In genomic region chr4:26099967-26100366, GRCh38 we compare ENCODE assay signal across 34 cellular contexts.
DNase-seq lines count a peak whose midpoint lies in the region; ATAC-seq and TF ChIP-seq lines count a peak whose summit lies in the region.
"Had no signal": no experiment of that assay in that cellular context is flagged by ENCODE, and none has a peak within 500 bp of the region (broad histone marks: within the 10 kb centered on the region; RNA-seq: fewer than 3 reads in every experiment).

No MANE protein-coding gene starts in this region.

- TF ChIP-seq CTCF in natural killer cell (IDR thresholded peaks at IDR 0.05) (no peak), esophagus muscularis mucosa (IDR thresholded peaks at IDR 0.05) (no peak)

- peak overlapping the region; percentile 37 for H3K4me3 Mint-ChIP-seq in natural killer cell treated with Interleukin-12 subunit alpha and Interleukin-12 subunit beta and Interleukin-15 and Interleukin-18, amount 100 ng/mL, for 72 hours
- H3K4me3 Mint-ChIP-seq in natural killer cell: no peak overlapping the region
- no peak overlapping the region for H3K4me3 Mint-ChIP-seq in activated T-helper 1 cell treated with anti-CD3 and anti-CD28 coated beads, Interleukin-12 subunit alpha, Interleukin-12 subunit beta, Interleukin-2, Interleukin-4 antibody, amounts not matched to agents 30 ng/mL and 10 ng/mL and 1 ng/mL, durations not matched to agents 14 hours and 24 hours and 36 hours
- no peak overlapping the region for H3K4me3 Mint-ChIP-seq in activated T-helper 17 cell treated with anti-CD3 and anti-CD28 coated beads, Interleukin-2, amount 50 U/mL, for 72 hours
- H3K4me3 Mint-ChIP-seq: B cell; CD14-positive monocyte; CD4-positive, alpha-beta memory T cell; CD4-positive, alpha-beta T cell; CD4-positive, CD25-positive, alpha-beta regulatory T cell; CD8-positive, alpha-beta memory T cell; CD8-positive, alpha-beta T cell had no signal

- peaks cover 53% of the 10 kb centered on the region for H3K36me3 Mint-ChIP-seq in natural killer cell treated with Interleukin-12 subunit alpha and Interleukin-12 subunit beta and Interleukin-15 and Interleukin-18, amount 100 ng/mL, for 72 hours
- no peaks in the 10 kb centered on the region for H3K36me3 Mint-ChIP-seq in natural killer cell
- peaks cover 48% of the 10 kb centered on the region for H3K36me3 Mint-ChIP-seq in activated T-helper 1 cell treated with anti-CD3 and anti-CD28 coated beads, Interleukin-12 subunit alpha, Interleukin-12 subunit beta, Interleukin-2, Interleukin-4 antibody, amounts not matched to agents 30 ng/mL and 10 ng/mL and 1 ng/mL, durations not matched to agents 14 hours and 24 hours and 36 hours (ENCODE audit: low read depth)
- H3K36me3 Mint-ChIP-seq in activated T-helper 17 cell treated with anti-CD3 and anti-CD28 coated beads, Interleukin-2, amount 50 U/mL, for 72 hours (ENCODE audit: low read depth): no peaks in the 10 kb centered on the region
- H3K36me3 Mint-ChIP-seq: CD14-positive monocyte; CD4-positive, CD25-positive, alpha-beta regulatory T cell; CD8-positive, alpha-beta T cell had no signal

- peaks cover 12 to 13% of the 10 kb centered on the region in 2 donors for H3K27me3 Mint-ChIP-seq in natural killer cell treated with Interleukin-12 subunit alpha and Interleukin-12 subunit beta and Interleukin-15 and Interleukin-18, amount 100 ng/mL, for 72 hours
- peaks cover 13 to 29% of the 10 kb centered on the region in 2 donors for H3K27me3 Mint-ChIP-seq in natural killer cell (ENCODE audit: low read depth in 2 of 2)
- peaks cover 4% of the 10 kb centered on the region for H3K27me3 Mint-ChIP-seq in activated T-helper 1 cell treated with anti-CD3 and anti-CD28 coated beads, Interleukin-12 subunit alpha, Interleukin-12 subunit beta, Interleukin-2, Interleukin-4 antibody, amounts not matched to agents 30 ng/mL and 10 ng/mL and 1 ng/mL, durations not matched to agents 14 hours and 24 hours and 36 hours (ENCODE audit: insufficient read depth)
- no peaks in the 10 kb centered on the region for H3K27me3 Mint-ChIP-seq in activated T-helper 17 cell treated with anti-CD3 and anti-CD28 coated beads, Interleukin-2, amount 50 U/mL, for 72 hours
- H3K27me3 Mint-ChIP-seq: B cell; CD4-positive, alpha-beta memory T cell; CD4-positive, CD25-positive, alpha-beta regulatory T cell; CD8-positive, alpha-beta memory T cell had no signal

- peak in 1 of 2 donors; percentile 53 for ATAC-seq in natural killer cell treated with Interleukin-12 subunit alpha and Interleukin-12 subunit beta and Interleukin-15 and Interleukin-18, amount 100 ng/mL, for 72 hours
- ATAC-seq in natural killer cell: no peak
- ATAC-seq in activated T-helper 17 cell treated with anti-CD3 and anti-CD28 coated beads, Interleukin-2, amount 50 U/mL, for 72 hours (replicated peaks): peak; percentile 25
- ATAC-seq: A549; CD8-positive, alpha-beta T cell had no signal

- no peak overlapping the region for H3K27ac ChIP-seq in esophagus muscularis mucosa (replicated peaks in 1 of 4)
- H3K27ac ChIP-seq: 22Rv1; A549; BLaER1; BLaER1 treated with 17β-estradiol and CSF1 and Interleukin-3, amounts not matched to agents 10 nM and 100 nM; C4-2B had no signal

- no peak for DNase-seq in natural killer cell treated with Interleukin-12 subunit alpha and Interleukin-12 subunit beta and Interleukin-15 and Interleukin-18, amount 100 ng/mL, for 72 hours (ENCODE audit: low spot score)
- no peak for DNase-seq in natural killer cell
- no peak for DNase-seq in activated T-helper 1 cell treated with anti-CD3 and anti-CD28 coated beads, Interleukin-12 subunit alpha, Interleukin-12 subunit beta, Interleukin-2, Interleukin-4 antibody, amounts not matched to agents 30 ng/mL and 10 ng/mL and 1 ng/mL, durations not matched to agents 14 hours and 24 hours and 36 hours (ENCODE audit: low spot score)
- peak; percentile 53 for DNase-seq in esophagus muscularis mucosa (ENCODE audit: extremely low spot score)
- DNase-seq in AML-193 (lab: John Stamatoyannopoulos, UW): no peak
- DNase-seq in islet precursor cell: no peak
- DNase-seq in Ammon's horn (ENCODE audit: low spot score): no peak
- DNase-seq: 8988T; ACHN; BE2C; C1 segment of cervical spinal cord; Caco-2; Calu3; CD4-positive, alpha-beta memory T cell; CD4-positive, alpha-beta T cell; CD4-positive, CD25-positive, alpha-beta regulatory T cell; CD8-positive, alpha-beta memory T cell; CD8-positive, alpha-beta T cell; COR-L47; DMS 273 treated with DMSO at 0.1 percent for 48 hours; DMS153; DMS53; DMS79; DMS79 treated with DMSO at 0.1 percent for 48 hours; DND-41; EL had no signal

- peaks cover 0 to 6% (median 3%) of the 10 kb centered on the region in 4 donors for H3K9me3 ChIP-seq in esophagus muscularis mucosa
- H3K9me3 ChIP-seq: A549, BE2C, Caco-2 had no signal

- peaks cover 27 to 53% of the 10 kb centered on the region in 2 donors for H3K4me1 Mint-ChIP-seq in natural killer cell treated with Interleukin-12 subunit alpha and Interleukin-12 subunit beta and Interleukin-15 and Interleukin-18, amount 100 ng/mL, for 72 hours (ENCODE audit: low read depth in 2 of 2)
- no peaks in the 10 kb centered on the region for H3K4me1 Mint-ChIP-seq in natural killer cell
- H3K4me1 Mint-ChIP-seq in activated T-helper 1 cell treated with anti-CD3 and anti-CD28 coated beads, Interleukin-12 subunit alpha, Interleukin-12 subunit beta, Interleukin-2, Interleukin-4 antibody, amounts not matched to agents 30 ng/mL and 10 ng/mL and 1 ng/mL, durations not matched to agents 14 hours and 24 hours and 36 hours (ENCODE audit: low read depth): peaks cover 52% of the 10 kb centered on the region
- peaks cover 12% of the 10 kb centered on the region for H3K4me1 Mint-ChIP-seq in activated T-helper 17 cell treated with anti-CD3 and anti-CD28 coated beads, Interleukin-2, amount 50 U/mL, for 72 hours
- H3K4me1 Mint-ChIP-seq: B cell; CD14-positive monocyte; CD4-positive, CD25-positive, alpha-beta regulatory T cell; CD8-positive, alpha-beta memory T cell had no signal

- H3K4me3 ChIP-seq in esophagus muscularis mucosa: no peak overlapping the region
- H3K4me3 ChIP-seq: A549; BLaER1; BLaER1 treated with 17β-estradiol and CSF1 and Interleukin-3, amounts not matched to agents 10 nM and 100 nM had no signal

- H3K9me3 Mint-ChIP-seq in natural killer cell treated with Interleukin-12 subunit alpha and Interleukin-12 subunit beta and Interleukin-15 and Interleukin-18, amount 100 ng/mL, for 72 hours: peaks cover 31% of the 10 kb centered on the region
- peaks cover 0 to 2% of the 10 kb centered on the region in 2 donors for H3K9me3 Mint-ChIP-seq in natural killer cell
- H3K9me3 Mint-ChIP-seq in activated T-helper 1 cell treated with anti-CD3 and anti-CD28 coated beads, Interleukin-12 subunit alpha, Interleukin-12 subunit beta, Interleukin-2, Interleukin-4 antibody, amounts not matched to agents 30 ng/mL and 10 ng/mL and 1 ng/mL, durations not matched to agents 14 hours and 24 hours and 36 hours: peaks cover 56% of the 10 kb centered on the region
- H3K9me3 Mint-ChIP-seq in activated T-helper 17 cell treated with anti-CD3 and anti-CD28 coated beads, Interleukin-2, amount 50 U/mL, for 72 hours: peaks cover 17% of the 10 kb centered on the region

- H3K4me1 ChIP-seq in esophagus muscularis mucosa: no peaks in the 10 kb centered on the region
- H3K4me1 ChIP-seq: A549, BE2C, BLaER1, Caco-2 had no signal

- no peak for TF ChIP-seq EP300 in esophagus muscularis mucosa (IDR thresholded peaks at IDR 0.05)

- H3K27me3 ChIP-seq in esophagus muscularis mucosa: no peaks in the 10 kb centered on the region
- H3K27me3 ChIP-seq: BE2C; BLaER1; BLaER1 treated with 17β-estradiol and CSF1 and Interleukin-3, amounts not matched to agents 10 nM and 100 nM had no signal

- no peak for TF ChIP-seq POLR2A in esophagus muscularis mucosa (IDR thresholded peaks at IDR 0.05; ENCODE audit: low read depth)

- no peaks in the 10 kb centered on the region for H3K36me3 ChIP-seq in esophagus muscularis mucosa
- H3K36me3 ChIP-seq: BE2C, BLaER1 had no signal

- intact Hi-C loops in natural killer cell (cut with micrococcal nuclease) (no loop called here), esophagus muscularis mucosa (cut with DNase I) (no loop called here)
- intact Hi-C loops in activated T-helper 1 cell treated with anti-CD3 and anti-CD28 coated beads, Interleukin-12 subunit alpha, Interleukin-12 subunit beta, Interleukin-2, Interleukin-4 antibody, amounts not matched to agents 30 ng/mL and 10 ng/mL and 1 ng/mL, durations not matched to agents 14 hours and 24 hours and 36 hours (cut with micrococcal nuclease): no loop called here

- H3K27ac Mint-ChIP-seq in natural killer cell treated with Interleukin-12 subunit alpha and Interleukin-12 subunit beta and Interleukin-15 and Interleukin-18, amount 100 ng/mL, for 72 hours: peak overlapping the region; percentile 42 to 65
- no peak overlapping the region for H3K27ac Mint-ChIP-seq in natural killer cell
- H3K27ac Mint-ChIP-seq in activated T-helper 1 cell treated with anti-CD3 and anti-CD28 coated beads, Interleukin-12 subunit alpha, Interleukin-12 subunit beta, Interleukin-2, Interleukin-4 antibody, amounts not matched to agents 30 ng/mL and 10 ng/mL and 1 ng/mL, durations not matched to agents 14 hours and 24 hours and 36 hours: peak overlapping the region; percentile 36
- H3K27ac Mint-ChIP-seq in activated T-helper 17 cell treated with anti-CD3 and anti-CD28 coated beads, Interleukin-2, amount 50 U/mL, for 72 hours: no peak overlapping the region
- H3K27ac Mint-ChIP-seq: B cell; CD14-positive monocyte; CD4-positive, alpha-beta memory T cell; CD4-positive, alpha-beta T cell; CD4-positive, CD25-positive, alpha-beta regulatory T cell; CD8-positive, alpha-beta memory T cell; CD8-positive, alpha-beta T cell had no signal

Comparison
In these comparisons a context has a peak if more than half of its experiments do, and no peak if none do; other contexts are left out.
1. H3K27ac Mint-ChIP-seq: peak in natural killer cell treated with Interleukin-12 subunit alpha and Interleukin-12 subunit beta and Interleukin-15 and Interleukin-18, amount 100 ng/mL, for 72 hours (2 of 2) and activated T-helper 1 cell treated with anti-CD3 and anti-CD28 coated beads, Interleukin-12 subunit alpha, Interleukin-12 subunit beta, Interleukin-2, Interleukin-4 antibody, amounts not matched to agents 30 ng/mL and 10 ng/mL and 1 ng/mL, durations not matched to agents 14 hours and 24 hours and 36 hours (single experiment); none in natural killer cell (0 of 2) and activated T-helper 17 cell treated with anti-CD3 and anti-CD28 coated beads, Interleukin-2, amount 50 U/mL, for 72 hours (single experiment).